ENCODE assay signal across 8 cellular contexts in genomic region chr11:67372993-67373915, GRCh38. TPM values are rescaled to one million over a fixed set of nuclear protein-coding genes. Genes with fewer than 3 reads are reported as not detected.
DNase-seq lines count a peak whose midpoint lies in the region; ATAC-seq and TF ChIP-seq lines count a peak whose summit lies in the region.

Gene CLCF1, minus strand, starts transcription at chr11:67373598. Its CDS starts 59 bp downstream, at chr11:67373539.

- H3K9me3 ChIP-seq in BLaER1 treated with 17β-estradiol and CSF1 and Interleukin-3, amounts not matched to agents 10 nM and 100 nM (replicated peaks in 1 of 11), result no peaks in the 10 kb centered on the region
- H3K9me3 ChIP-seq in right atrium auricular region, result no peaks in the 10 kb centered on the region

- no peak for TF ChIP-seq CTCF in right atrium auricular region (IDR thresholded peaks at IDR 0.05)

- ATAC-seq in SK-N-SH treated with all-trans-retinoic acid at 6 μM for 48 hours (peak; percentile 21), sciatic nerve (peak; percentile 63), GM21390 (IDR thresholded peaks at IDR 0.05; ENCODE audit: unreplicated experiment) (no peak)

- H3K4me2 ChIP-seq in BLaER1 treated with 17β-estradiol and CSF1 and Interleukin-3, amounts not matched to agents 10 nM and 100 nM, result peak within 1 kb of the TSS; percentile 91 to 100 (median 98)

- DNase-seq in HEK293T (ENCODE audit: extremely low spot score) (peak; percentile 68), right atrium auricular region (ENCODE audit: low spot score) (no peak), sciatic nerve (ENCODE audit: low spot score) (peak; percentile 88), superior temporal gyrus (ENCODE audit: extremely low spot score) (no peak)

- 1% methylated on average over 57 to 82 of the region's 88 CpGs for WGBS in adipose tissue, 3 donors

- CTCF ChIA-PET in HEK293T (lab: Yijun Ruan, JAX), result interaction anchor here (0.8 to 1.5 kb wide), 9 partner anchors 9 to 28 kb away, joined by 3 to 7 read pairs (median 4); partner anchors contain the start of gene PPP1CA

- peaks cover 15 to 79% (median 68%) of the 10 kb centered on the region in 11 experiments for H3K27me3 ChIP-seq in BLaER1 treated with 17β-estradiol and CSF1 and Interleukin-3, amounts not matched to agents 10 nM and 100 nM
- H3K27me3 ChIP-seq in right atrium auricular region, result no peaks in the 10 kb centered on the region

- POLR2A ChIA-PET in HEK293T (lab: Yijun Ruan, JAX), result interaction anchor here (0.7 to 1.2 kb wide), 5 partner anchors 8 to 22 kb away, joined by 3 to 4 read pairs (median 3); partner anchors contain the start of gene POLD4

- intact Hi-C loops in sciatic nerve (cut with DNase I), result loop anchor here (5.0 kb wide), 1 partner anchor 641 kb away; no protein-coding TSS in a partner anchor

- peaks cover 52 to 85% (median 75%) of the 10 kb centered on the region in 10 experiments for H3K4me1 ChIP-seq in BLaER1 treated with 17β-estradiol and CSF1 and Interleukin-3, amounts not matched to agents 10 nM and 100 nM
- peaks cover 0 to 48% of the 10 kb centered on the region in 2 donors for H3K4me1 ChIP-seq in right atrium auricular region

- no peaks in the 10 kb centered on the region for H3K36me3 ChIP-seq in BLaER1 treated with 17β-estradiol and CSF1 and Interleukin-3, amounts not matched to agents 10 nM and 100 nM
- H3K36me3 ChIP-seq in right atrium auricular region, result no peaks in the 10 kb centered on the region

- H3K27ac ChIP-seq in BLaER1 treated with 17β-estradiol and CSF1 and Interleukin-3, amounts not matched to agents 10 nM and 100 nM, result peak within 1 kb of the TSS; percentile 52 to 89 (median 71)
- H3K27ac ChIP-seq in adipose tissue (ENCODE audit: low read depth, low read length) (peak within 1 kb of the TSS; percentile 83), right atrium auricular region (peak within 1 kb of the TSS; percentile 89 to 93)

- peak within 1 kb of the TSS; percentile 67 to 88 (median 81) for H3K9ac ChIP-seq in BLaER1 treated with 17β-estradiol and CSF1 and Interleukin-3, amounts not matched to agents 10 nM and 100 nM

- H4K20me1 ChIP-seq in BLaER1 treated with 17β-estradiol and CSF1 and Interleukin-3, amounts not matched to agents 10 nM and 100 nM, result peaks cover 0 to 45% (median 14%) of the 10 kb centered on the region in 11 experiments; a peak in 11 of 22 replicates

- H3K4me3 ChIP-seq in BLaER1 treated with 17β-estradiol and CSF1 and Interleukin-3, amounts not matched to agents 10 nM and 100 nM, result peak within 1 kb of the TSS; percentile 59 to 85 (median 70)
- peak within 1 kb of the TSS; percentile 74 to 77 for H3K4me3 ChIP-seq in right atrium auricular region

TF ChIP-seq in HEK293T, 16 proteins besides CTCF, POLR2A, EP300 and RAD21:
- TF ChIP-seq HDGF (IDR thresholded peaks at IDR 0.05; ENCODE audit: borderline replicate concordance), result no peak
- TF ChIP-seq L3MBTL2 (conservative IDR thresholded peaks at IDR 0.05), result no peak
- 0 out of 2 replicates have a peak, but pooled peaks have one; percentile 62 for TF ChIP-seq ZNF384 (IDR thresholded peaks at IDR 0.05)

TF ChIP-seq in SK-N-SH treated with all-trans-retinoic acid at 6 μM for 48 hours, 23 proteins besides CTCF, POLR2A, EP300 and RAD21 (continues in another document):
- TF ChIP-seq ISL1 (CRISPR knock-in tag; IDR thresholded peaks at IDR 0.05) (no peak), TOX (CRISPR knock-in tag; IDR thresholded peaks at IDR 0.05; ENCODE audit: borderline replicate concordance) (no peak), ZC3H10 (CRISPR knock-in tag; IDR thresholded peaks at IDR 0.05) (no peak), SNAI2 (CRISPR knock-in tag; IDR thresholded peaks at IDR 0.05) (no peak), TCF4 (CRISPR knock-in tag; IDR thresholded peaks at IDR 0.05; ENCODE audit: borderline replicate concordance) (no peak), GLIS3 (CRISPR knock-in tag; IDR thresholded peaks at IDR 0.05) (no peak), PATZ1 (CRISPR knock-in tag; IDR thresholded peaks at IDR 0.05; ENCODE audit: borderline replicate concordance) (no peak), RARB (CRISPR knock-in tag; IDR thresholded peaks at IDR 0.05) (no peak), ZNF70 (CRISPR knock-in tag; IDR thresholded peaks at IDR 0.05) (no peak), CSRNP3 (CRISPR knock-in tag; IDR thresholded peaks at IDR 0.05) (no peak), ZNF565 (CRISPR knock-in tag; conservative IDR thresholded peaks at IDR 0.05; ENCODE audit: low read depth) (no peak), OSR1 (CRISPR knock-in tag; IDR thresholded peaks at IDR 0.05) (no peak), TSHZ2 (CRISPR knock-in tag; IDR thresholded peaks at IDR 0.05) (no peak), ESRRG (CRISPR knock-in tag; IDR thresholded peaks at IDR 0.05) (no peak), CREB5 (CRISPR knock-in tag; IDR thresholded peaks at IDR 0.05; ENCODE audit: low read depth) (no peak), BACH2 (CRISPR knock-in tag; IDR thresholded peaks at IDR 0.05; ENCODE audit: borderline replicate concordance) (no peak), ZNF8 (CRISPR knock-in tag; IDR thresholded peaks at IDR 0.05) (no peak), PPARA (CRISPR knock-in tag; IDR thresholded peaks at IDR 0.05; ENCODE audit: borderline replicate concordance) (no peak), ARNTL (CRISPR knock-in tag; IDR thresholded peaks at IDR 0.05; ENCODE audit: borderline replicate concordance, low read depth) (no peak)

RNA-seq across cellular contexts. Expression of gene CLCF1, which starts in this region (rescaled TPM):
- polyA plus RNA-seq in adipose tissue, result 10 to 100 TPM in 1 of 3 donors, 1 to 10 TPM in 2; 2.7 to 17.4 (median 9.9) TPM
- total RNA-seq in right atrium auricular region, result 10 to 100 TPM in 1 of 2 donors, 1 to 10 TPM in 1; 2.7 to 18.0 TPM
- total RNA-seq in sciatic nerve, result 7.5 TPM

Comparison
In these comparisons a context has a peak if more than half of its experiments do, and no peak if none do; other contexts are left out.
1. DNase-seq: peak in HEK293T (single experiment) and sciatic nerve (single experiment); none in right atrium auricular region (single experiment) and superior temporal gyrus (single experiment).
2. Peak in every context shown above with its lines, with median percentiles within 50 percentile points of each other: H3K27ac ChIP-seq.